Comparison of ENCODE assay signal across 19 cellular contexts in the genomic region with DNA sequence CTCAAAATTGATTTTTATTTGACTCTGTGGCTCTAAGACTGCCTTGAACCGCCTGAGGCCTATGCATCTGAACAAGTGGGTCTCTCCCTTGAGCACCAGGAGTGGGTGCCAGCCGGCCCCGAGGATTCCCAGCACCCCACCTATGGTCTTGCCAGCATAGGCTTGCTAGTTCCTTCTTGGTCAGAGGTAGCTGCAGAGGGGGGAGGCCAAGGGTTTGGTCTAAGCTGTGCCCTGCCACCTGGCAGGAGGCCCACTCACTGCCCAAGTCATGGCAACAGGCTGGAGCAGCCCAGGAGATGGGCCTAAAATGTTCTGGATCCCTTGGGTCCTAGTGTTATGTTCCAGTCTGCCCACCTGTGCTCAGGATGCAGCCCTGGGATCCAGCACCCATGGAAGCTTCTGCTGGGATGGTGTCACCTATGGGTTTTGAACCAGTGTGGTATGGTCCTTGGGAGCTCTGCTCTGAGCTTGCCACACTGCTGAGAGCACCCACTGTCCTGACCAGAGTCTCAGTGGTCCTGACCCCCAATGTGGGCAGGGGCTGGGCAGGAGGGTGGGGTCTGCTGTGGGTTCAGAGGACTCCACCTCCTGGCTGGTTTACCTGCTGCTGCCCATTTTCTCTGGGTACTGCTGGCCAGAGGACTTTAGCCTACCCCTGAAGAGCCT. TPM values are rescaled to one million over a fixed set of nuclear protein-coding genes. Genes with fewer than 3 reads are reported as not detected.
DNase-seq lines count a peak whose midpoint lies in the region; ATAC-seq and TF ChIP-seq lines count a peak whose summit lies in the region.
"Had no signal": no experiment of that assay in that cellular context is flagged by ENCODE, and none has a peak within 500 bp of the region (broad histone marks: within the 10 kb centered on the region; RNA-seq: fewer than 3 reads in every experiment).

No MANE protein-coding gene starts in this region.

- in situ Hi-C loops in Panc1 (cut with HindIII; ENCODE audit: low pct_unique_long_range_greater_than_20kb, low sequenced_read_pairs) = loop anchor here (25.0 kb wide), 1 partner anchor 124 kb away; a partner anchor contains a TSS

- H3K27ac ChIP-seq in Panc1 (ENCODE audit: low read length) = no peak overlapping the region
- H3K27ac ChIP-seq in skeletal muscle tissue (ENCODE audit: low read depth, low read length) = peak overlapping the region; percentile 39
- H3K27ac ChIP-seq: heart right ventricle, skin epidermis had no signal

- TF ChIP-seq CTCF in Panc1 (IDR thresholded peaks at IDR 0.05) = no peak

- H3K27me3 ChIP-seq in Panc1 (ENCODE audit: control insufficient read depth, insufficient read depth, low read length) (no peaks in the 10 kb centered on the region), skeletal muscle tissue (ENCODE audit: control insufficient read depth in 3 of 3, insufficient read depth in 3 of 3, low read length in 3 of 3) (no peaks in the 10 kb centered on the region)
- H3K27me3 ChIP-seq: heart right ventricle had no signal

- CTCF ChIA-PET in Panc1 (lab: Charles Lee) = interaction anchor here (0.5 kb wide), 1 partner anchor 78 kb away, joined by 3 read pairs; no protein-coding TSS in a partner anchor

- peak overlapping the region in 1 of 3 donors; percentile 50 for H3K9ac ChIP-seq in skeletal muscle tissue (ENCODE audit: low read depth in 1 of 3, low read length in 3 of 3)

- TSS peak; percentile 50 for BruUV-seq in Panc1 (replicated peaks; lab: Mats Ljungman, UMichigan)

- no peaks in the 10 kb centered on the region for H3K27me3 Mint-ChIP-seq in activated T-cell treated with anti-CD3 and anti-CD28 coated beads, Interleukin-2, amount 50 U/mL, for 24 hours
- H3K27me3 Mint-ChIP-seq: activated CD4-positive, alpha-beta T cell treated with anti-CD3 and anti-CD28 coated beads, Interleukin-2, amount 10 ng/mL, durations not matched to agents 24 days and 14 days had no signal

- H3K4me3 Mint-ChIP-seq in activated T-cell treated with anti-CD3 and anti-CD28 coated beads, Interleukin-2, amount 50 U/mL, for 24 hours = no peak overlapping the region
- H3K4me3 Mint-ChIP-seq: activated CD4-positive, alpha-beta T cell treated with anti-CD3 and anti-CD28 coated beads, Interleukin-2, amount 10 ng/mL, durations not matched to agents 24 days and 14 days; activated T-cell treated with anti-CD3 and anti-CD28 coated beads, Interleukin-2, amount 50 U/mL, for 4 hours had no signal

- intact Hi-C loops in Panc1 (cut with micrococcal nuclease; ENCODE audit: unreplicated experiment) = no loop called here
- intact Hi-C loops in left ventricle myocardium superior (cut with micrococcal nuclease) = no loop called here

- H3K36me3 ChIP-seq in Panc1 (ENCODE audit: control insufficient read depth, insufficient read depth, low read length) (peaks cover 26% of the 10 kb centered on the region), skeletal muscle tissue (ENCODE audit: control insufficient read depth in 3 of 3, insufficient read depth in 3 of 3, low read length in 3 of 3) (peaks cover 30 to 40% (median 37%) of the 10 kb centered on the region in 3 donors)

- no peak for DNase-seq in activated T-cell treated with anti-CD3 and anti-CD28 coated beads, Interleukin-2, amount 50 U/mL, for 24 hours
- DNase-seq in activated T-cell treated with anti-CD3 and anti-CD28 coated beads, Interleukin-2, amount 50 U/mL, for 48 hours = no peak
- no peak for DNase-seq in Panc1 (ENCODE audit: low read depth, low spot score)
- peak; percentile 33 for DNase-seq in left ventricle myocardium superior
- no peak for DNase-seq in cerebellar nuclear complex (lab: John Stamatoyannopoulos, UW)
- DNase-seq in NCI-H82 (lab: John Stamatoyannopoulos, UW) = no peak
- DNase-seq: activated CD4-positive, alpha-beta T cell treated with anti-CD3 and anti-CD28 coated beads, Interleukin-2, amount 10 ng/mL, durations not matched to agents 24 days and 14 days; activated T-cell treated with anti-CD3 and anti-CD28 coated beads, Interleukin-2, amount 50 U/mL, for 4 hours; NCI-H1436 treated with DMSO at 0.1 percent for 48 hours; NCI-H2227 treated with DMSO at 0.1 percent for 48 hours; T-helper 9 cell had no signal

- no peaks in the 10 kb centered on the region for H3K4me1 Mint-ChIP-seq in activated T-cell treated with anti-CD3 and anti-CD28 coated beads, Interleukin-2, amount 50 U/mL, for 24 hours (ENCODE audit: low read depth)
- H3K4me1 Mint-ChIP-seq: activated CD4-positive, alpha-beta T cell treated with anti-CD3 and anti-CD28 coated beads, Interleukin-2, amount 10 ng/mL, durations not matched to agents 24 days and 14 days had no signal

- H3K4me1 ChIP-seq in Panc1 (ENCODE audit: control insufficient read depth, insufficient read depth, low read length) (0 out of 2 replicates have a peak, but pooled peaks cover 2% of the 10 kb centered on the region), skeletal muscle tissue (ENCODE audit: control insufficient read depth in 3 of 3, insufficient read depth in 3 of 3, low read length in 3 of 3) (peaks cover 20 to 48% (median 26%) of the 10 kb centered on the region in 3 donors)

- no peaks in the 10 kb centered on the region for H3K9me3 Mint-ChIP-seq in activated T-cell treated with anti-CD3 and anti-CD28 coated beads, Interleukin-2, amount 50 U/mL, for 24 hours
- H3K9me3 Mint-ChIP-seq: activated CD4-positive, alpha-beta T cell treated with anti-CD3 and anti-CD28 coated beads, Interleukin-2, amount 10 ng/mL, durations not matched to agents 24 days and 14 days; activated T-cell treated with anti-CD3 and anti-CD28 coated beads, Interleukin-2, amount 50 U/mL, for 4 hours had no signal

- POLR2A ChIA-PET in Panc1 (lab: Charles Lee) = no interaction called here

- H3K9me3 ChIP-seq in Panc1 (ENCODE audit: control insufficient read depth, insufficient read depth, low read depth, low read length) (no peaks in the 10 kb centered on the region), skeletal muscle tissue (ENCODE audit: control insufficient read depth in 3 of 3, low read length in 3 of 3) (no peaks in the 10 kb centered on the region)
- H3K9me3 ChIP-seq: heart right ventricle had no signal

- H3K4me3 ChIP-seq in Panc1 (ENCODE audit: low read depth in 2 of 2, low read length in 2 of 2) (no peak overlapping the region), skeletal muscle tissue (ENCODE audit: low read length in 3 of 3) (no peak overlapping the region)
- H3K4me3 ChIP-seq: heart right ventricle, skin epidermis had no signal

- ATAC-seq in Panc1 (no peak), left ventricle myocardium superior (no peak), GM18861 (IDR thresholded peaks at IDR 0.05; ENCODE audit: unreplicated experiment) (no peak)
- ATAC-seq: activated T-cell treated with anti-CD3 and anti-CD28 coated beads, Interleukin-2, amount 50 U/mL, for 4 hours had no signal

- peaks cover 62% of the 10 kb centered on the region for H3K36me3 Mint-ChIP-seq in activated T-cell treated with anti-CD3 and anti-CD28 coated beads, Interleukin-2, amount 50 U/mL, for 24 hours (ENCODE audit: low read depth)

- peak overlapping the region; percentile 22 for H3K27ac Mint-ChIP-seq in activated T-cell treated with anti-CD3 and anti-CD28 coated beads, Interleukin-2, amount 50 U/mL, for 24 hours
- H3K27ac Mint-ChIP-seq: activated CD4-positive, alpha-beta T cell treated with anti-CD3 and anti-CD28 coated beads, Interleukin-2, amount 10 ng/mL, durations not matched to agents 24 days and 14 days had no signal

RNA-seq across cellular contexts. Expression of a gene that starts 12.6 kb away (rescaled TPM):
- 207 TPM for total RNA-seq in Panc1 (2021; ENCODE audit: unreplicated experiment)
- 160 TPM for polyA plus RNA-seq in Panc1 (2012; ENCODE audit: insufficient read length)
- 58.4 TPM for total RNA-seq in left ventricle myocardium superior
- total RNA-seq in skeletal muscle tissue = 40.7 TPM

RNA-seq across cellular contexts. Expression of a gene that starts 24.1 kb away (rescaled TPM):
- total RNA-seq in Panc1 (2021; ENCODE audit: unreplicated experiment) (0.36 TPM), left ventricle myocardium superior (1.4 TPM), skeletal muscle tissue (2.1 TPM)
- polyA plus RNA-seq in Panc1 (2012; ENCODE audit: insufficient read length) = 0.64 TPM
- total RNA-seq: LHCN-M2, osteocyte, SK-MEL-5 had no signal
- polyA plus RNA-seq: keratinocyte had no signal
